ENCODE assay signal across 8 cellular contexts in the genomic region with DNA sequence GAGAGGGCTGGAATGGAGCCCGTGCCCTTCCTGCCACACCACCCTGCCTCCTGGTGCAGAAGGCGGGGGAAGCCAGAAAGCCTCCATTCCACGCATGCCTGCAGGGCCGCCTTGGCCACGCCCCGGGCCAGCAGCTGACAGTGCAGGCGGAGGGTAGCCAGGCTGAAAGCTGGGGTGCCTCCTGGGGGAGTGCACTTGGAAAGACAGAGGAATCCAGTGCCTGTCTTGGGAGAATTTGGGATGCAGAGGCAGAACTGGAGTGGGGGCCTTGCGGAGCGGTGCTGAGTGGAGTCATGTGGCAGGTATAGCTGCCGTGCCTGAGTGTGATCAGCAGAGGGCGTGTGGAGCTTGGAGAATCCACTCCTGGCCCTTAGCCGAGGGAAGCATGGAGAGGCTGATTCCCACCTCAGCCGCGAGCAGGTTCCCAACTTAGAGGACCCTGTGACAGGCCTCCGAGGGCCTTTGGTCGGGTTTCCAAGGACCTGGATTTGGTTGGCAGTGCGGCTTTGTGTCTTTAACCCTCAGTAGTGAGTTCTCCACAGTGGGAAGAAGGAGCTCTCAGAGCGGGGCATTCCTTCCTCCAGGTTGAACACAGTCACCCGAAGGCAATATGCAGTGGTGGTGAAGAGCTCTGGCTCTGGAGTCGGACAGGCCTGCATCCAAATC. TPM values are rescaled to one million over a fixed set of nuclear protein-coding genes. Genes with fewer than 3 reads are reported as not detected.
A peak's percentile ranks its signal among the peaks of the same experiment; 100 is the strongest.
DNase-seq lines count a peak whose midpoint lies in the region; TF ChIP-seq lines count a peak whose summit lies in the region.

No MANE protein-coding gene starts in this region.

- H3K9ac ChIP-seq in Karpas-422 (ENCODE audit: low read length): peak overlapping the region; percentile 34

- H4K20me1 ChIP-seq in Karpas-422 (ENCODE audit: insufficient read depth, low read depth, low read length): no peaks in the 10 kb centered on the region

- peaks cover 0 to 9% (median 5%) of the 10 kb centered on the region in 3 donors for H3K27me3 Mint-ChIP-seq in CD14-positive monocyte (ENCODE audit: low read depth in 3 of 3)
- peaks cover 16% of the 10 kb centered on the region for H3K27me3 Mint-ChIP-seq in nephron progenitor cell (ENCODE audit: low read depth, poor library complexity)

- H2AFZ ChIP-seq in Karpas-422 (ENCODE audit: low read length): peak overlapping the region; percentile 61; the same call in 1 of the 2 replicates

- TF ChIP-seq POLR2A in stomach (IDR thresholded peaks at IDR 0.05): no peak

- TF ChIP-seq EP300 in stomach (IDR thresholded peaks at IDR 0.05): no peak

- H3K4me3 Mint-ChIP-seq in CD14-positive monocyte (peak overlapping the region; percentile 89 to 97), nephron progenitor cell (peak overlapping the region; percentile 49)

- H3K4me2 ChIP-seq in Karpas-422 (ENCODE audit: low read depth, low read length, poor library complexity, severe bottlenecking): peak overlapping the region; percentile 56

- intact Hi-C loops in CD14-positive monocyte (cut with micrococcal nuclease): loop anchor here (2.0 to 5.0 kb wide), 2 partner anchors 51 to 55 kb away; no protein-coding TSS in a partner anchor
- intact Hi-C loops in stomach (cut with DNase I; ENCODE audit: low total_unique reads): no loop called here

- WGBS in stomach, 5 donors: 6 to 9% (median 8%) methylated on average over 18 to 20 of the region's 20 CpGs

- no peaks in the 10 kb centered on the region for H3K9me3 ChIP-seq in Karpas-422 (ENCODE audit: low read length)
- H3K9me3 ChIP-seq in stomach: no peaks in the 10 kb centered on the region

- peaks cover 21% of the 10 kb centered on the region for H3K4me1 Mint-ChIP-seq in CD14-positive monocyte
- H3K4me1 Mint-ChIP-seq in nephron progenitor cell: peaks cover 30% of the 10 kb centered on the region

- no peaks in the 10 kb centered on the region for H3K27me3 ChIP-seq in Karpas-422 (ENCODE audit: low read length)
- no peaks in the 10 kb centered on the region for H3K27me3 ChIP-seq in stomach

- H3K79me2 ChIP-seq in Karpas-422 (ENCODE audit: low read length): no peaks in the 10 kb centered on the region

- no peaks in the 10 kb centered on the region for H3K36me3 ChIP-seq in Karpas-422 (ENCODE audit: insufficient read depth, low read length)
- peaks cover 0 to 31% (median 19%) of the 10 kb centered on the region in 4 donors for H3K36me3 ChIP-seq in stomach

- H3K4me3 ChIP-seq in Karpas-422 (ENCODE audit: low read length) (peak overlapping the region; percentile 52), fibroblast of the aortic adventitia (ENCODE audit: low read depth, low read length) (peak overlapping the region; percentile 54), stomach (peak overlapping the region; percentile 43 to 52 (median 46))

- H3K36me3 Mint-ChIP-seq in CD14-positive monocyte (peaks cover 0 to 2% of the 10 kb centered on the region in 2 donors), nephron progenitor cell (ENCODE audit: low read depth) (no peaks in the 10 kb centered on the region)

- DNase-seq in CD14-positive monocyte (ENCODE audit: low spot score) (peak; percentile 66), GM20000 (ENCODE audit: low spot score) (peak; percentile 86), Karpas-422 (peak; percentile 85), RPMI7951 (ENCODE audit: low read depth) (peak; percentile 74), fibroblast of the aortic adventitia (ENCODE audit: low read depth) (peak; percentile 90), nephron progenitor cell (peak; percentile 81), stomach (peak; percentile 88)
- peak; percentile 44 for DNase-seq in activated T-helper 9 cell treated with anti-CD3 and anti-CD28 coated beads, Interleukin-2, amount 50 U/mL, for 16 hours (ENCODE audit: low read depth)

- H3K27ac Mint-ChIP-seq in CD14-positive monocyte (peak overlapping the region in 2 of 7 donors; percentile 11 to 58), nephron progenitor cell (no peak overlapping the region)

- H3K27ac ChIP-seq in Karpas-422 (ENCODE audit: low read length): no peak overlapping the region
- H3K27ac ChIP-seq in stomach: peak overlapping the region; percentile 2 to 72 (median 55)

- H3K4me1 ChIP-seq in Karpas-422 (ENCODE audit: low read length) (peaks cover 19% of the 10 kb centered on the region), stomach (peaks cover 21 to 27% (median 24%) of the 10 kb centered on the region in 4 donors)

- TF ChIP-seq CTCF in CD14-positive monocyte (IDR thresholded peaks at IDR 0.05) (peak; percentile 96), GM20000 (IDR thresholded peaks at IDR 0.05; ENCODE audit: extremely low read depth, missing control alignments) (peak; percentile 96), fibroblast of the aortic adventitia (IDR thresholded peaks at IDR 0.05; ENCODE audit: insufficient read depth, low read length) (peak; percentile 89), nephron progenitor cell (IDR thresholded peaks at IDR 0.05) (peak; percentile 85), stomach (IDR thresholded peaks at IDR 0.05) (peak in 5 of 7 experiments; percentile 73 to 95 (median 83))

- H3K9me2 ChIP-seq in Karpas-422 (replicated peaks; ENCODE audit: insufficient read depth, low read length): no peaks in the 10 kb centered on the region

- H3K9me3 Mint-ChIP-seq in CD14-positive monocyte (no peaks in the 10 kb centered on the region), nephron progenitor cell (no peaks in the 10 kb centered on the region)

RNA-seq across cellular contexts. Expression of a gene that starts 9.1 kb away (rescaled TPM):
- polyA plus RNA-seq in CD14-positive monocyte (10 to 100 TPM; 37.5 to 39.7 TPM), stomach (10 to 100 TPM; 41.0 to 59.3 (median 49.7) TPM)
- 22.7 and 33.4 TPM in 2 replicates for total RNA-seq in Karpas-422 (2014; rRNA removed; shearing (Covaris generic); ENCODE audit: low replicate concordance)
- total RNA-seq in RPMI7951 (2014; rRNA removed; shearing (Covaris generic)): 33.2 and 36.2 TPM in 2 replicates
- total RNA-seq in fibroblast of the aortic adventitia (ENCODE audit: low replicate concordance) (33.8 and 46.4 TPM in 2 replicates), stomach (10 to 100 TPM in 3 of 5 donors, 1 to 10 TPM in 1, under 1 TPM in 1; 0.58 to 28.3 (median 10.1) TPM)

RNA-seq across cellular contexts. Expression of a gene that starts 21.8 kb away (rescaled TPM):
- polyA plus RNA-seq in CD14-positive monocyte: 1 to 10 TPM; 6.8 TPM
- total RNA-seq in Karpas-422 (2014; rRNA removed; shearing (Covaris generic); ENCODE audit: low replicate concordance): 18.5 and 24.4 TPM in 2 replicates
- total RNA-seq in RPMI7951 (2014; rRNA removed; shearing (Covaris generic)): 19.2 and 22.1 TPM in 2 replicates
- 23.5 and 27.9 TPM in 2 replicates for total RNA-seq in fibroblast of the aortic adventitia (ENCODE audit: low replicate concordance)
- 100 to 1,000 TPM in 1 of 5 donors, 10 to 100 TPM in 3, 1 to 10 TPM in 1; 9.0 to 200 (median 24.1) TPM for total RNA-seq in stomach
- polyA plus RNA-seq in stomach: 10 to 100 TPM in 2 of 3 donors, 1 to 10 TPM in 1; 6.0 to 21.4 (median 20.1) TPM

RNA-seq across cellular contexts. Expression of a gene that starts 39.5 kb away (rescaled TPM):
- polyA plus RNA-seq in CD14-positive monocyte (10 to 100 TPM; 19.9 to 20.4 TPM), stomach (10 to 100 TPM; 56.8 to 92.4 (median 70.5) TPM)
- total RNA-seq in Karpas-422 (2014; rRNA removed; shearing (Covaris generic); ENCODE audit: low replicate concordance): 28.3 and 40.1 TPM in 2 replicates
- 39.4 and 43.6 TPM in 2 replicates for total RNA-seq in RPMI7951 (2014; rRNA removed; shearing (Covaris generic))
- total RNA-seq in fibroblast of the aortic adventitia (ENCODE audit: low replicate concordance) (13.5 and 34.9 TPM in 2 replicates), stomach (100 to 1,000 TPM in 1 of 5 donors, 10 to 100 TPM in 4; 10.5 to 156 (median 55.9) TPM)

RNA-seq across cellular contexts. Expression of a gene that starts 39.9 kb away (rescaled TPM):
- polyA plus RNA-seq in CD14-positive monocyte: 10 to 100 TPM; 13.5 to 17.0 TPM
- total RNA-seq in Karpas-422 (2014; rRNA removed; shearing (Covaris generic); ENCODE audit: low replicate concordance): 20.8 and 28.2 TPM in 2 replicates
- 9.3 and 14.4 TPM in 2 replicates for total RNA-seq in RPMI7951 (2014; rRNA removed; shearing (Covaris generic))
- total RNA-seq in fibroblast of the aortic adventitia (ENCODE audit: low replicate concordance): 13.6 and 26.2 TPM in 2 replicates
- 10 to 100 TPM in 2 of 5 donors, 1 to 10 TPM in 3; 4.9 to 15.9 (median 7.6) TPM for total RNA-seq in stomach
- 10 to 100 TPM; 11.9 to 15.6 (median 15.3) TPM for polyA plus RNA-seq in stomach

RNA-seq across cellular contexts. Expression of a gene that starts 58.5 kb away (rescaled TPM):
- polyA plus RNA-seq in CD14-positive monocyte (1 to 10 TPM; 1.8 to 2.5 TPM), stomach (10 to 100 TPM in 2 of 3 donors, 1 to 10 TPM in 1; 6.3 to 12.1 (median 10.6) TPM)
- 12.2 and 19.8 TPM in 2 replicates for total RNA-seq in Karpas-422 (2014; rRNA removed; shearing (Covaris generic); ENCODE audit: low replicate concordance)
- total RNA-seq in RPMI7951 (2014; rRNA removed; shearing (Covaris generic)): 70.6 and 72.0 TPM in 2 replicates
- total RNA-seq in fibroblast of the aortic adventitia (ENCODE audit: low replicate concordance) (74.9 and 109 TPM in 2 replicates), stomach (10 to 100 TPM in 4 of 5 donors, 1 to 10 TPM in 1; 5.5 to 22.8 (median 13.9) TPM)
